36 cellular contexts compared by ENCODE assay signal in genomic region chr3:163573324-163573723, GRCh38.
"Had no signal": no experiment of that assay in that cellular context is flagged by ENCODE, and none has a peak within 500 bp of the region (broad histone marks: within the 10 kb centered on the region; RNA-seq: fewer than 3 reads in every experiment).

No MANE protein-coding gene starts in this region.

- ATAC-seq: activated CD4-positive, alpha-beta T cell treated with anti-CD3 and anti-CD28 coated beads for 36 hours; activated CD4-positive, CD25-positive, alpha-beta regulatory T cell treated with anti-CD3 and anti-CD28 coated beads, Interleukin-2, amount 50 U/mL, for 24 hours; activated CD8-positive, alpha-beta memory T cell treated with anti-CD3 and anti-CD28 coated beads, Interleukin-2, amount 10 ng/mL, durations not matched to agents 7 days and 5 days; activated CD8-positive, alpha-beta T cell treated with anti-CD3 and anti-CD28 coated beads, Interleukin-2, amount 10 ng/mL, durations not matched to agents 7 days and 5 days; activated naive CD8-positive, alpha-beta T cell treated with anti-CD3 and anti-CD28 coated beads, Interleukin-2, amount 50 U/mL, for 24 hours; body of pancreas; WTC11 had no signal

- H3K27ac ChIP-seq: body of pancreas, brain microvascular endothelial cell, breast epithelium, WERI-Rb-1 had no signal

- H3K9me3 ChIP-seq: body of pancreas had no signal

- H3K36me3 ChIP-seq: brain microvascular endothelial cell, breast epithelium, WERI-Rb-1 had no signal

- H3K27ac Mint-ChIP-seq: activated CD4-positive, alpha-beta memory T cell treated with anti-CD3 and anti-CD28 coated beads, Interleukin-2, amount 10 ng/mL, durations not matched to agents 7 days and 5 days; activated CD4-positive, alpha-beta T cell treated with anti-CD3 and anti-CD28 coated beads for 36 hours; activated CD4-positive, alpha-beta T cell treated with anti-CD3 and anti-CD28 coated beads, Interleukin-2, amount 10 ng/mL, durations not matched to agents 7 days and 5 days; activated CD8-positive, alpha-beta memory T cell treated with anti-CD3 and anti-CD28 coated beads, Interleukin-2, amount 10 ng/mL, durations not matched to agents 7 days and 5 days; activated CD8-positive, alpha-beta T cell treated with anti-CD3 and anti-CD28 coated beads, Interleukin-2, amount 10 ng/mL, durations not matched to agents 7 days and 5 days; activated naive CD4-positive, alpha-beta T cell treated with anti-CD3 and anti-CD28 coated beads, Interleukin-2, amount 10 ng/mL, durations not matched to agents 7 days and 5 days; activated naive CD4-positive, alpha-beta T cell treated with anti-CD3 and anti-CD28 coated beads, Interleukin-2, amount 50 U/mL, for 24 hours; activated naive CD8-positive, alpha-beta T cell; activated naive CD8-positive, alpha-beta T cell treated with anti-CD3 and anti-CD28 coated beads, Interleukin-2, amount 10 ng/mL, durations not matched to agents 7 days and 5 days; activated naive CD8-positive, alpha-beta T cell treated with anti-CD3 and anti-CD28 coated beads, Interleukin-2, amount 50 U/mL, for 24 hours; activated T-cell treated with anti-CD3 and anti-CD28 coated beads, Interleukin-2, amount 50 U/mL, for 24 hours; activated T-helper 2 cell treated with anti-CD3 and anti-CD28 coated beads, Interferon-gamma antibody, Interleukin-2, Interleukin-4, amounts not matched to agents 10 μg/mL and 5 μg/mL and 100 μg/mL, durations not matched to agents 14 hours and 24 hours and 36 hours; T-helper 1 cell treated with Interleukin-12 subunit alpha and Interleukin-12 subunit beta and Interleukin-4 antibody, amounts not matched to agents 30 μg/mL and 1 μg/mL, for 36 hours; T-helper 2 cell treated with Interferon-gamma antibody and Interleukin-4, amounts not matched to agents 5 μg/mL and 100 μg/mL, for 36 hours; WTC11 had no signal

- H3K4me1 Mint-ChIP-seq: activated CD4-positive, alpha-beta memory T cell treated with anti-CD3 and anti-CD28 coated beads, Interleukin-2, amount 10 ng/mL, durations not matched to agents 7 days and 5 days; activated CD4-positive, alpha-beta T cell treated with anti-CD3 and anti-CD28 coated beads for 36 hours; activated CD4-positive, alpha-beta T cell treated with anti-CD3 and anti-CD28 coated beads, Interleukin-2, amount 10 ng/mL, durations not matched to agents 7 days and 5 days; activated CD8-positive, alpha-beta memory T cell treated with anti-CD3 and anti-CD28 coated beads, Interleukin-2, amount 10 ng/mL, durations not matched to agents 7 days and 5 days; activated naive CD4-positive, alpha-beta T cell treated with anti-CD3 and anti-CD28 coated beads, Interleukin-2, amount 10 ng/mL, durations not matched to agents 7 days and 5 days; activated naive CD4-positive, alpha-beta T cell treated with anti-CD3 and anti-CD28 coated beads, Interleukin-2, amount 50 U/mL, for 24 hours; activated naive CD8-positive, alpha-beta T cell treated with anti-CD3 and anti-CD28 coated beads, Interleukin-2, amount 10 ng/mL, durations not matched to agents 7 days and 5 days; activated naive CD8-positive, alpha-beta T cell treated with anti-CD3 and anti-CD28 coated beads, Interleukin-2, amount 50 U/mL, for 24 hours; WTC11 had no signal

- H3K36me3 Mint-ChIP-seq: activated CD8-positive, alpha-beta memory T cell treated with anti-CD3 and anti-CD28 coated beads, Interleukin-2, amount 10 ng/mL, durations not matched to agents 7 days and 5 days; activated naive CD4-positive, alpha-beta T cell treated with anti-CD3 and anti-CD28 coated beads, Interleukin-2, amount 10 ng/mL, durations not matched to agents 7 days and 5 days; activated naive CD4-positive, alpha-beta T cell treated with anti-CD3 and anti-CD28 coated beads, Interleukin-2, amount 50 U/mL, for 24 hours; activated naive CD8-positive, alpha-beta T cell; activated naive CD8-positive, alpha-beta T cell treated with anti-CD3 and anti-CD28 coated beads, Interleukin-2, amount 10 ng/mL, durations not matched to agents 7 days and 5 days had no signal

- H3K4me3 Mint-ChIP-seq: activated CD4-positive, alpha-beta memory T cell treated with anti-CD3 and anti-CD28 coated beads, Interleukin-2, amount 10 ng/mL, durations not matched to agents 7 days and 5 days; activated CD4-positive, alpha-beta T cell treated with anti-CD3 and anti-CD28 coated beads for 36 hours; activated CD4-positive, alpha-beta T cell treated with anti-CD3 and anti-CD28 coated beads, Interleukin-2, amount 10 ng/mL, durations not matched to agents 7 days and 5 days; activated CD8-positive, alpha-beta memory T cell treated with anti-CD3 and anti-CD28 coated beads, Interleukin-2, amount 10 ng/mL, durations not matched to agents 7 days and 5 days; activated CD8-positive, alpha-beta T cell treated with anti-CD3 and anti-CD28 coated beads, Interleukin-2, amount 10 ng/mL, durations not matched to agents 7 days and 5 days; activated naive CD4-positive, alpha-beta T cell treated with anti-CD3 and anti-CD28 coated beads, Interleukin-2, amount 10 ng/mL, durations not matched to agents 7 days and 5 days; activated naive CD4-positive, alpha-beta T cell treated with anti-CD3 and anti-CD28 coated beads, Interleukin-2, amount 50 U/mL, for 24 hours; activated naive CD8-positive, alpha-beta T cell; activated naive CD8-positive, alpha-beta T cell treated with anti-CD3 and anti-CD28 coated beads, Interleukin-2, amount 10 ng/mL, durations not matched to agents 7 days and 5 days; activated naive CD8-positive, alpha-beta T cell treated with anti-CD3 and anti-CD28 coated beads, Interleukin-2, amount 50 U/mL, for 24 hours; activated T-cell treated with anti-CD3 and anti-CD28 coated beads, Interleukin-2, amount 50 U/mL, for 24 hours; T-helper 1 cell treated with Interleukin-12 subunit alpha and Interleukin-12 subunit beta and Interleukin-4 antibody, amounts not matched to agents 30 μg/mL and 1 μg/mL, for 36 hours; T-helper 2 cell treated with Interferon-gamma antibody and Interleukin-4, amounts not matched to agents 5 μg/mL and 100 μg/mL, for 36 hours; WTC11 had no signal

- H3K27me3 Mint-ChIP-seq: activated CD4-positive, alpha-beta memory T cell treated with anti-CD3 and anti-CD28 coated beads, Interleukin-2, amount 10 ng/mL, durations not matched to agents 7 days and 5 days; activated CD4-positive, alpha-beta T cell treated with anti-CD3 and anti-CD28 coated beads for 36 hours; activated CD4-positive, alpha-beta T cell treated with anti-CD3 and anti-CD28 coated beads, Interleukin-2, amount 10 ng/mL, durations not matched to agents 7 days and 5 days; activated CD8-positive, alpha-beta memory T cell treated with anti-CD3 and anti-CD28 coated beads, Interleukin-2, amount 10 ng/mL, durations not matched to agents 7 days and 5 days; activated naive CD4-positive, alpha-beta T cell treated with anti-CD3 and anti-CD28 coated beads, Interleukin-2, amount 10 ng/mL, durations not matched to agents 7 days and 5 days; activated naive CD4-positive, alpha-beta T cell treated with anti-CD3 and anti-CD28 coated beads, Interleukin-2, amount 50 U/mL, for 24 hours; activated naive CD8-positive, alpha-beta T cell; activated naive CD8-positive, alpha-beta T cell treated with anti-CD3 and anti-CD28 coated beads, Interleukin-2, amount 10 ng/mL, durations not matched to agents 7 days and 5 days; activated naive CD8-positive, alpha-beta T cell treated with anti-CD3 and anti-CD28 coated beads, Interleukin-2, amount 50 U/mL, for 24 hours; activated T-cell treated with anti-CD3 and anti-CD28 coated beads, Interleukin-2, amount 50 U/mL, for 24 hours had no signal

- H3K27me3 ChIP-seq: body of pancreas, brain microvascular endothelial cell, breast epithelium had no signal

- DNase-seq: activated CD4-positive, alpha-beta memory T cell treated with anti-CD3 and anti-CD28 coated beads, Interleukin-2, amount 10 ng/mL, durations not matched to agents 7 days and 5 days; activated CD4-positive, alpha-beta T cell treated with anti-CD3 and anti-CD28 coated beads for 1 hour; activated CD4-positive, alpha-beta T cell treated with anti-CD3 and anti-CD28 coated beads for 36 hours; activated CD4-positive, alpha-beta T cell treated with anti-CD3 and anti-CD28 coated beads for 48 hours; activated CD4-positive, alpha-beta T cell treated with anti-CD3 and anti-CD28 coated beads, Interleukin-2, amount 10 ng/mL, durations not matched to agents 7 days and 5 days; activated CD4-positive, alpha-beta T cell treated with anti-CD3 and anti-CD28 coated beads, Interleukin-2, amount 50 U/mL, for 48 hours; activated CD4-positive, CD25-positive, alpha-beta regulatory T cell; activated CD8-positive, alpha-beta memory T cell treated with anti-CD3 and anti-CD28 coated beads for 24 hours; activated CD8-positive, alpha-beta memory T cell treated with anti-CD3 and anti-CD28 coated beads, Interleukin-2, amount 10 ng/mL, durations not matched to agents 7 days and 5 days; activated CD8-positive, alpha-beta memory T cell treated with anti-CD3 and anti-CD28 coated beads, Interleukin-2, amount 50 U/mL, for 48 hours; activated CD8-positive, alpha-beta T cell treated with anti-CD3 and anti-CD28 coated beads, Interleukin-2, amount 10 ng/mL, durations not matched to agents 7 days and 5 days; activated effector memory CD4-positive, alpha-beta T cell treated with Interleukin-2 at 50 U/mL for 16 hours; activated gamma-delta T cell; activated naive CD4-positive, alpha-beta T cell treated with anti-CD3 and anti-CD28 coated beads, Interleukin-2, amount 10 ng/mL, durations not matched to agents 7 days and 5 days; activated naive CD4-positive, alpha-beta T cell treated with Interleukin-2 at 50 U/mL for 16 hours; activated naive CD8-positive, alpha-beta T cell treated with anti-CD3 and anti-CD28 coated beads, Interleukin-2, amount 10 ng/mL, durations not matched to agents 7 days and 5 days; activated naive CD8-positive, alpha-beta T cell treated with anti-CD3 and anti-CD28 coated beads, Interleukin-2, amount 50 U/mL, for 24 hours; activated T-cell treated with anti-CD3 and anti-CD28 coated beads, Interleukin-2, amount 50 U/mL, for 24 hours; activated T-cell treated with anti-CD3 and anti-CD28 coated beads, Interleukin-2, amount 50 U/mL, for 48 hours; amniotic stem cell; aorta; body of pancreas; brain microvascular endothelial cell; central memory CD4-positive, alpha-beta T cell; T-helper 1 cell; T-helper 2 cell; T-helper 9 cell; WERI-Rb-1 had no signal

- H3K4me3 ChIP-seq: body of pancreas, breast epithelium had no signal
